Comparison of ENCODE assay signal across 8 cellular contexts in the genomic region with DNA sequence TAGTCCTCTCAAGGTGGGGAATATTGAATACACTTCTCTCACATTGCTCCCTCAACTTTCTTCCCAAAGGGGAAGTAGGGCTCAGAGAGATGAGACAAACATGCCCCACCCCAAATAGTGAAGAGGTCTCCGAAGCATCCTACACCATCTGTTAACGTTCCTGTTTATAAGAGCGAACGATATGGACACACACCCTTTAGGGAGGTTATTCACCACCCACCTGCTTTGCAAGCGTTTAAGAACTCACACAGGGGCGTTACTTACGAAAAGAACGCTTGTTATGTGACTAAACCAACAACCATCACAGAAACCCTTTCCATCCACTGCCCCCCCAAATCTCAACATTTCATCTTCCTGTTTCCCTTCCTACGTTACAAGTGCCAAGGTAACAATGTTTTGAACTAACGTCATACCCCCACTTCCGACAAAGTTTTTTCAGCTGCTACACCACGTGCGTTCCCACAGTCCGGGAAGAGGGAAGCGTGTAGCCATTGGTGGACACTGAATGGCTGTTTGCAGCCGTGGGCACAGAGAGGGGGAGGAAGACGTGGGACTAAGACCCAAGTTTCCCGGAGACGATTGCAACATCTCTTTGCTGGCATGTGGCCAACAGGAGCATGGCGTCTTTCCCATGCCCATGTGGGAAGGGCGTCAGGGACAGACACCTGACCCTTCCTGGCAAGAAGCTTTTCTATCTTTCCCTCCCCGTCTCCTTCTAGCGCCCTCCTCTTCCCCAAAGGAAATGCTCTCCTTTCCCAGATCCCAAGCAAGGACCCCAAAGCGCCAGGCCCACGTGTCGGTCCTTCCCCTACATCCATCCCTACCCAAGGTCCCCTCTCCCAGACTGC. TPM values are rescaled to one million over a fixed set of nuclear protein-coding genes. Genes with fewer than 3 reads are reported as not detected.
A peak's percentile ranks its signal among the peaks of the same experiment; 100 is the strongest.
DNase-seq lines count a peak whose midpoint lies in the region; ATAC-seq and TF ChIP-seq lines count a peak whose summit lies in the region.

No MANE protein-coding gene starts in this region.

- peak; percentile 55 to 92 (median 86) for DNase-seq in CD8-positive, alpha-beta memory T cell
- DNase-seq in LoVo (ENCODE audit: low spot score) (peak; percentile 94), T-helper 22 cell (ENCODE audit: low read depth) (peak; percentile 24), brain pericyte (ENCODE audit: low read depth, low spot score) (peak; percentile 99), gastrocnemius medialis (peak; percentile 98 to 99), Karpas-422 (no peak)

- H3K9me3 ChIP-seq in CD8-positive, alpha-beta memory T cell (ENCODE audit: low read length): no peaks in the 10 kb centered on the region
- no peaks in the 10 kb centered on the region for H3K9me3 ChIP-seq in gastrocnemius medialis
- no peaks in the 10 kb centered on the region for H3K9me3 ChIP-seq in Karpas-422 (ENCODE audit: low read length)

- no peak for TF ChIP-seq CTCF in gastrocnemius medialis (IDR thresholded peaks at IDR 0.05 in 4 of 5, conservative IDR thresholded peaks at IDR 0.05 in 1 of 5)

- CTCF ChIA-PET in CD8-positive, alpha-beta memory T cell (lab: Charles Lee): interaction anchor here (0.5 to 1.0 kb wide), 2 partner anchors 14 to 47 kb away, joined by 3 read pairs; no protein-coding TSS in a partner anchor

- H3K4me3 ChIP-seq in CD8-positive, alpha-beta memory T cell (ENCODE audit: low read length): peak overlapping the region; percentile 70
- H3K4me3 ChIP-seq in iPS-11a (ENCODE audit: low read depth, low read length): peak overlapping the region; percentile 96
- peak overlapping the region; percentile 83 to 99 (median 88) for H3K4me3 ChIP-seq in gastrocnemius medialis
- no peak overlapping the region for H3K4me3 ChIP-seq in Karpas-422 (ENCODE audit: low read length)

- H3K27ac ChIP-seq in CD8-positive, alpha-beta memory T cell (ENCODE audit: low read depth, low read length): peak overlapping the region; percentile 87
- H3K27ac ChIP-seq in gastrocnemius medialis: peak overlapping the region; percentile 97 to 100 (median 98)
- H3K27ac ChIP-seq in Karpas-422 (ENCODE audit: low read length): no peak overlapping the region

- peaks cover 19 to 32% of the 10 kb centered on the region in 2 donors for H3K27me3 Mint-ChIP-seq in CD8-positive, alpha-beta memory T cell

- peaks cover 22 to 49% (median 38%) of the 10 kb centered on the region in 3 donors for H3K4me1 Mint-ChIP-seq in CD8-positive, alpha-beta memory T cell

- H4K20me1 ChIP-seq in Karpas-422 (ENCODE audit: insufficient read depth, low read depth, low read length): no peaks in the 10 kb centered on the region

- peaks cover 0 to 17% (median 0%) of the 10 kb centered on the region in 3 donors for H3K36me3 Mint-ChIP-seq in CD8-positive, alpha-beta memory T cell

- no peak overlapping the region for H3K9ac ChIP-seq in Karpas-422 (ENCODE audit: low read length)

- POLR2A ChIA-PET in CD8-positive, alpha-beta memory T cell (lab: Charles Lee): no interaction called here

- H3K36me3 ChIP-seq in CD8-positive, alpha-beta memory T cell (ENCODE audit: insufficient read depth, low read length): no peaks in the 10 kb centered on the region
- peaks cover 0 to 9% of the 10 kb centered on the region in 2 donors for H3K36me3 ChIP-seq in gastrocnemius medialis
- H3K36me3 ChIP-seq in Karpas-422 (ENCODE audit: insufficient read depth, low read length): no peaks in the 10 kb centered on the region

- H3K27ac Mint-ChIP-seq in CD8-positive, alpha-beta memory T cell: peak overlapping the region; percentile 88 to 99 (median 97)

- in situ Hi-C loops in gastrocnemius medialis (cut with MboI; ENCODE audit: low sequenced_read_pairs in 4 of 4): loop anchor here in 3 of 4 donors (5.0 to 25.0 kb wide), 3 partner anchors 510 to 1065 kb away; partner anchors contain the start of gene GABARAPL1 (in 3 of the 3)

- H3K4me1 ChIP-seq in CD8-positive, alpha-beta memory T cell (ENCODE audit: insufficient read depth, low read length): peaks cover 15% of the 10 kb centered on the region
- H3K4me1 ChIP-seq in gastrocnemius medialis: peaks cover 14 to 29% of the 10 kb centered on the region in 2 donors
- no peaks in the 10 kb centered on the region for H3K4me1 ChIP-seq in Karpas-422 (ENCODE audit: low read length)

- ATAC-seq in GM21619 (IDR thresholded peaks at IDR 0.05; ENCODE audit: unreplicated experiment): peak; percentile 32
- ATAC-seq in gastrocnemius medialis: peak; percentile 69 to 72

- H3K4me2 ChIP-seq in Karpas-422 (ENCODE audit: low read depth, low read length, poor library complexity, severe bottlenecking): no peak overlapping the region

- no peaks in the 10 kb centered on the region for H3K79me2 ChIP-seq in Karpas-422 (ENCODE audit: low read length)

- no peak overlapping the region for H2AFZ ChIP-seq in Karpas-422 (ENCODE audit: low read length)

- peak overlapping the region; percentile 87 to 96 (median 93) for H3K4me3 Mint-ChIP-seq in CD8-positive, alpha-beta memory T cell

- intact Hi-C loops in gastrocnemius medialis (cut with DNase I; ENCODE audit: low total_unique reads): loop anchor here (1.0 to 10.0 kb wide), 7 partner anchors 107 to 1995 kb away; partner anchors contain the start of genes BORCS5, CDKN1B, ETV6 and GABARAPL1

- H3K9me2 ChIP-seq in Karpas-422 (replicated peaks; ENCODE audit: insufficient read depth, low read length): no peaks in the 10 kb centered on the region

- H3K9me3 Mint-ChIP-seq in CD8-positive, alpha-beta memory T cell: no peaks in the 10 kb centered on the region

- peak; percentile 72 to 86 for TF ChIP-seq POLR2A in gastrocnemius medialis (IDR thresholded peaks at IDR 0.05)

- peaks cover 6% of the 10 kb centered on the region for H3K27me3 ChIP-seq in CD8-positive, alpha-beta memory T cell (ENCODE audit: insufficient read depth, low read length, poor library complexity, severe bottlenecking)
- H3K27me3 ChIP-seq in gastrocnemius medialis: no peaks in the 10 kb centered on the region
- no peaks in the 10 kb centered on the region for H3K27me3 ChIP-seq in Karpas-422 (ENCODE audit: low read length)

RNA-seq across cellular contexts. Expression of gene YBX3, which starts 1.2 kb away (rescaled TPM):
- 100 to 1,000 TPM; 222 to 251 TPM for total RNA-seq in CD8-positive, alpha-beta memory T cell
- 40.5 TPM for polyA plus RNA-seq in CD8-positive, alpha-beta memory T cell
- 1,000 to 10,000 TPM; 3,451 to 6,393 (median 4,786) TPM for total RNA-seq in gastrocnemius medialis
- not detected in 2 replicates for total RNA-seq in Karpas-422 (2014; rRNA removed; shearing (Covaris generic); ENCODE audit: low replicate concordance)

RNA-seq across cellular contexts. Expression of gene STYK1, which starts 48.0 kb away (rescaled TPM):
- total RNA-seq in CD8-positive, alpha-beta memory T cell: 1 to 10 TPM; 2.0 to 2.1 TPM
- polyA plus RNA-seq in CD8-positive, alpha-beta memory T cell: 2.1 TPM
- total RNA-seq in gastrocnemius medialis: under 1 TPM in 1 of 4 donors, not detected in 3; 0.12 TPM
- total RNA-seq in Karpas-422 (2014; rRNA removed; shearing (Covaris generic); ENCODE audit: low replicate concordance): not detected in 2 replicates

Comparison
In these comparisons a context has a peak if more than half of its experiments do, and no peak if none do; other contexts are left out.
1. RNA of gene YBX3, which starts 1.2 kb away (total RNA-seq): 3,451 to 6,393 TPM in gastrocnemius medialis and 222 to 251 TPM in CD8-positive, alpha-beta memory T cell; not detected in Karpas-422; every median in the first group is over 100 times any median in the second.